In the genomic region with DNA sequence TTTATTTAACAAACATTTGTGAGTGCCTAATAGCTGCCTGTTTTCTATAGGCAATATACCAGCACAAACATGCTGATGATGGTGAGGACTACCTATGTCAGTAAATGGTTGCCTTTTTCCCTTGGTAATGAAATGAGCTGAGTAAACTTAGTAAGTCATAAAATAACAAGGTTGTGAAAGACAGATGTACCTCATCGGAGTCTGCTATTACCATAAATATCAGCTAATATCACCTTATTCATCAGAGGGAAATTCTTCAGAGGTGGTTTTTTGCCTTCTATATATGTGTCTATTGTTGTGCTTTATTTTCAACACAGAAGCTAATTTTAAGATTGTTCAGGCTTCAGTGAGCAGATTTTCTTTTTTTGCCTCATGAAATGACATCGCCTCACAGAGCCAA, we compare ENCODE assay signal across 23 cellular contexts.
DNase-seq lines count a peak whose midpoint lies in the region; ATAC-seq, FAIRE-seq and TF ChIP-seq lines count a peak whose summit lies in the region.
"Had no signal": no experiment of that assay in that cellular context is flagged by ENCODE, and none has a peak within 500 bp of the region (broad histone marks: within the 10 kb centered on the region; RNA-seq: fewer than 3 reads in every experiment).

No MANE protein-coding gene starts in this region.

- ATAC-seq in HG02610 (IDR thresholded peaks at IDR 0.05; ENCODE audit: unreplicated experiment) (peak; percentile 60), HG03439 (IDR thresholded peaks at IDR 0.05; ENCODE audit: unreplicated experiment) (peak; percentile 57), GM12878 (peak; percentile 70), esophagus mucosa (no peak)
- no peak for ATAC-seq in activated T-cell treated with anti-CD3 and anti-CD28 coated beads, Interleukin-2, amount 50 U/mL, for 72 hours (replicated peaks in 1 of 2)

- no peak overlapping the region for H3K27ac Mint-ChIP-seq in activated T-cell treated with anti-CD3 and anti-CD28 coated beads, Interleukin-2, amount 50 U/mL, for 72 hours
- H3K27ac Mint-ChIP-seq: B cell; CD14-positive monocyte; CD4-positive, alpha-beta T cell; CD8-positive, alpha-beta memory T cell had no signal

- no peaks in the 10 kb centered on the region for H4K20me1 ChIP-seq in GM12878 (ENCODE audit: control insufficient read depth, insufficient read depth)
- H4K20me1 ChIP-seq: BLaER1 had no signal

- intact Hi-C loops in GM12878 (cut with micrococcal nuclease; ENCODE audit: unreplicated experiment): no loop called here

- in situ Hi-C loops in GM12878 (cut with MboI): no loop called here

- H3K9ac ChIP-seq in GM12878 (ENCODE audit: control insufficient read depth, insufficient read depth, low read length): no peak overlapping the region
- H3K9ac ChIP-seq: BLaER1, GM23248 had no signal

- H3K27ac ChIP-seq in GM12878 (ENCODE audit: control insufficient read depth, insufficient read depth): no peak overlapping the region
- H3K27ac ChIP-seq: 22Rv1, BLaER1, GM23248 had no signal

- H3K9me3 Mint-ChIP-seq in activated T-cell treated with anti-CD3 and anti-CD28 coated beads, Interleukin-2, amount 50 U/mL, for 72 hours: peaks cover 11 to 16% of the 10 kb centered on the region in 2 donors

- H3K4me1 ChIP-seq in GM12878 (ENCODE audit: control insufficient read depth, insufficient read depth, low read length): no peaks in the 10 kb centered on the region

- CTCF ChIA-PET in GM12878 (lab: Yijun Ruan, JAX): interaction anchor here (0.6 kb wide), 1 partner anchor 175 kb away, joined by 4 read pairs; no protein-coding TSS in a partner anchor

- POLR2A ChIA-PET in GM12878 (lab: Charles Lee): no interaction called here

- H3K4me1 Mint-ChIP-seq in activated T-cell treated with anti-CD3 and anti-CD28 coated beads, Interleukin-2, amount 50 U/mL, for 72 hours (ENCODE audit: low read depth): no peaks in the 10 kb centered on the region
- H3K4me1 Mint-ChIP-seq: B cell; CD8-positive, alpha-beta memory T cell had no signal

- H3K4me3 Mint-ChIP-seq in activated T-cell treated with anti-CD3 and anti-CD28 coated beads, Interleukin-2, amount 50 U/mL, for 72 hours: no peak overlapping the region
- H3K4me3 Mint-ChIP-seq: B cell; CD14-positive monocyte; CD4-positive, alpha-beta T cell; CD8-positive, alpha-beta memory T cell had no signal

- RAD21 ChIA-PET in GM12878 (lab: Charles Lee; ENCODE audit: unreplicated experiment): no interaction called here

- no peak for TF ChIP-seq POLR2A in GM12878 (IDR thresholded peaks at IDR 0.05; ENCODE audit: low read depth, low read length)

- TF ChIP-seq CTCF in GM06990 (IDR thresholded peaks at IDR 0.05; ENCODE audit: insufficient read depth, low read length, poor library complexity, severe bottlenecking) (no peak), GM12878 (IDR thresholded peaks at IDR 0.05 in 2 of 3, conservative IDR thresholded peaks at IDR 0.05 in 1 of 3; ENCODE audit: control insufficient read depth in 2 of 3, extremely low read depth in 1 of 3, insufficient read depth in 1 of 3, low read depth in 3 of 3, low read length in 3 of 3) (no peak)

- no peaks in the 10 kb centered on the region for H3K9me3 ChIP-seq in GM12878 (replicated peaks; ENCODE audit: control insufficient read depth, insufficient read depth, low read length)
- H3K9me3 ChIP-seq: BLaER1 had no signal

- TF ChIP-seq RAD21 in GM12878 (IDR thresholded peaks at IDR 0.05; ENCODE audit: insufficient read depth, low read depth, low read length): no peak

- no peaks in the 10 kb centered on the region for H3K27me3 ChIP-seq in GM06990 (replicated peaks; ENCODE audit: control insufficient read depth, insufficient read depth, low read length)
- no peaks in the 10 kb centered on the region for H3K27me3 ChIP-seq in GM12878 (replicated peaks in 1 of 2; ENCODE audit: control insufficient read depth in 2 of 2, insufficient read depth in 2 of 2, low read length in 1 of 2)
- H3K27me3 ChIP-seq: BLaER1 had no signal

- DNase-seq in GM06990 (ENCODE audit: extremely low read depth, insufficient read length) (peak; percentile 27), GM12878 (ENCODE audit: low read depth, low spot score) (no peak), C1 segment of cervical spinal cord (lab: John Stamatoyannopoulos, UW) (no peak)
- DNase-seq in activated T-cell treated with anti-CD3 and anti-CD28 coated beads, Interleukin-2, amount 50 U/mL, for 72 hours: no peak
- DNase-seq: CD4-positive, alpha-beta T cell; CD8-positive, alpha-beta memory T cell; DMS 273 treated with DMSO at 0.1 percent for 48 hours; DMS79 treated with DMSO at 0.1 percent for 48 hours; GF-D8; GM23248; H7; HCEC 1CT had no signal

- FAIRE-seq in GM12878 (lab: Jason Lieb, UNC): no peak
- FAIRE-seq: A204.1, D721Med, GM18507, H1 had no signal

- H3K79me2 ChIP-seq in GM12878 (ENCODE audit: control insufficient read depth, insufficient read depth, low read length): no peaks in the 10 kb centered on the region

- H3K4me3 ChIP-seq in GM06990 (replicated peaks; ENCODE audit: low read depth, low read length) (no peak overlapping the region), GM12878 (no peak overlapping the region)
- H3K4me3 ChIP-seq: BLaER1, GM23248 had no signal

- H3K36me3 Mint-ChIP-seq in activated T-cell treated with anti-CD3 and anti-CD28 coated beads, Interleukin-2, amount 50 U/mL, for 72 hours (ENCODE audit: insufficient read depth in 2 of 2): no peaks in the 10 kb centered on the region
- H3K36me3 Mint-ChIP-seq: CD14-positive monocyte; CD8-positive, alpha-beta memory T cell had no signal

- H3K36me3 ChIP-seq in GM06990 (ENCODE audit: control insufficient read depth, insufficient read depth, low read length) (no peaks in the 10 kb centered on the region), GM12878 (ENCODE audit: control insufficient read depth in 2 of 2, insufficient read depth in 2 of 2, low read length in 1 of 2) (no peaks in the 10 kb centered on the region)
- H3K36me3 ChIP-seq: BLaER1 had no signal

- no TSS peak for BruUV-seq in GM12878 (replicated peaks; lab: Mats Ljungman, UMichigan)

- no peak for TF ChIP-seq EP300 in GM12878 (IDR thresholded peaks at IDR 0.05; ENCODE audit: borderline replicate concordance in 1 of 2, control insufficient read depth in 1 of 2, low read depth in 2 of 2, low read length in 2 of 2)

- H3K27me3 Mint-ChIP-seq in activated T-cell treated with anti-CD3 and anti-CD28 coated beads, Interleukin-2, amount 50 U/mL, for 72 hours (ENCODE audit: low read depth): no peaks in the 10 kb centered on the region
- H3K27me3 Mint-ChIP-seq: B cell; CD4-positive, alpha-beta T cell; CD8-positive, alpha-beta memory T cell had no signal

- H2AFZ ChIP-seq in GM12878 (ENCODE audit: control insufficient read depth, low read depth, low read length): no peak overlapping the region
- H2AFZ ChIP-seq: GM23248 had no signal

- WGBS in GM12878 (ENCODE audit: insufficient coverage, insufficient replicate concordance, low lambda C conversion rate, missing lambda C conversion rate): 0% methylated on average over 2 of the region's 2 CpGs

- H3K4me2 ChIP-seq in GM12878 (ENCODE audit: control insufficient read depth, insufficient read depth): no peak overlapping the region
- H3K4me2 ChIP-seq: BLaER1 had no signal

- SMC1A ChIA-PET in GM12878 (lab: Charles Lee; ENCODE audit: uncharacterized antibody, unreplicated experiment): interaction anchor here (1.1 kb wide), 1 partner anchor 13 kb away, joined by 4 read pairs; no protein-coding TSS in a partner anchor

TF ChIP-seq in GM12878, 131 proteins besides CTCF, POLR2A, EP300 and RAD21:
- TF ChIP-seq MTA3 (IDR thresholded peaks at IDR 0.05; ENCODE audit: borderline replicate concordance, low read length) (no peak), BMI1 (IDR thresholded peaks at IDR 0.05; ENCODE audit: borderline replicate concordance) (no peak), RUNX3 (IDR thresholded peaks at IDR 0.05; ENCODE audit: low read length) (peak; percentile 35; the same call in 1 of the 2 replicates), EZH2 (IDR thresholded peaks at IDR 0.05; ENCODE audit: borderline replicate concordance, control insufficient read depth, low read depth, low read length) (no peak), FOXM1 (IDR thresholded peaks at IDR 0.05; ENCODE audit: low read depth, low read length) (no peak), JUNB (IDR thresholded peaks at IDR 0.05) (peak; percentile 53), NFIC (IDR thresholded peaks at IDR 0.05; ENCODE audit: low read depth, low read length) (peak; percentile 49; the same call in 1 of the 2 replicates), IKZF2 (IDR thresholded peaks at IDR 0.05) (no peak), MYB (IDR thresholded peaks at IDR 0.05; ENCODE audit: borderline replicate concordance, low read depth, low read length) (no peak)
- TF ChIP-seq, protein P1, sequence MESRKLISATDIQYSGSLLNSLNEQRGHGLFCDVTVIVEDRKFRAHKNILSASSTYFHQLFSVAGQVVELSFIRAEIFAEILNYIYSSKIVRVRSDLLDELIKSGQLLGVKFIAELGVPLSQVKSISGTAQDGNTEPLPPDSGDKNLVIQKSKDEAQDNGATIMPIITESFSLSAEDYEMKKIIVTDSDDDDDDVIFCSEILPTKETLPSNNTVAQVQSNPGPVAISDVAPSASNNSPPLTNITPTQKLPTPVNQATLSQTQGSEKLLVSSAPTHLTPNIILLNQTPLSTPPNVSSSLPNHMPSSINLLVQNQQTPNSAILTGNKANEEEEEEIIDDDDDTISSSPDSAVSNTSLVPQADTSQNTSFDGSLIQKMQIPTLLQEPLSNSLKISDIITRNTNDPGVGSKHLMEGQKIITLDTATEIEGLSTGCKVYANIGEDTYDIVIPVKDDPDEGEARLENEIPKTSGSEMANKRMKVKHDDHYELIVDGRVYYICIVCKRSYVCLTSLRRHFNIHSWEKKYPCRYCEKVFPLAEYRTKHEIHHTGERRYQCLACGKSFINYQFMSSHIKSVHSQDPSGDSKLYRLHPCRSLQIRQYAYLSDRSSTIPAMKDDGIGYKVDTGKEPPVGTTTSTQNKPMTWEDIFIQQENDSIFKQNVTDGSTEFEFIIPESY (IDR thresholded peaks at IDR 0.05): no peak
- TF ChIP-seq, protein P2, sequence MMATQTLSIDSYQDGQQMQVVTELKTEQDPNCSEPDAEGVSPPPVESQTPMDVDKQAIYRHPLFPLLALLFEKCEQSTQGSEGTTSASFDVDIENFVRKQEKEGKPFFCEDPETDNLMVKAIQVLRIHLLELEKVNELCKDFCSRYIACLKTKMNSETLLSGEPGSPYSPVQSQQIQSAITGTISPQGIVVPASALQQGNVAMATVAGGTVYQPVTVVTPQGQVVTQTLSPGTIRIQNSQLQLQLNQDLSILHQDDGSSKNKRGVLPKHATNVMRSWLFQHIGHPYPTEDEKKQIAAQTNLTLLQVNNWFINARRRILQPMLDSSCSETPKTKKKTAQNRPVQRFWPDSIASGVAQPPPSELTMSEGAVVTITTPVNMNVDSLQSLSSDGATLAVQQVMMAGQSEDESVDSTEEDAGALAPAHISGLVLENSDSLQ (IDR thresholded peaks at IDR 0.05): no peak

Comparison
In these comparisons a context has a peak if more than half of its experiments do, and no peak if none do; other contexts are left out.
1. ATAC-seq: peak in HG02610 (single experiment), HG03439 (single experiment) and GM12878 (single experiment); none in activated T-cell treated with anti-CD3 and anti-CD28 coated beads, Interleukin-2, amount 50 U/mL, for 72 hours (0 of 2) and esophagus mucosa (single experiment).